Comparison of ENCODE assay signal across 1 cellular context in the genomic region with DNA sequence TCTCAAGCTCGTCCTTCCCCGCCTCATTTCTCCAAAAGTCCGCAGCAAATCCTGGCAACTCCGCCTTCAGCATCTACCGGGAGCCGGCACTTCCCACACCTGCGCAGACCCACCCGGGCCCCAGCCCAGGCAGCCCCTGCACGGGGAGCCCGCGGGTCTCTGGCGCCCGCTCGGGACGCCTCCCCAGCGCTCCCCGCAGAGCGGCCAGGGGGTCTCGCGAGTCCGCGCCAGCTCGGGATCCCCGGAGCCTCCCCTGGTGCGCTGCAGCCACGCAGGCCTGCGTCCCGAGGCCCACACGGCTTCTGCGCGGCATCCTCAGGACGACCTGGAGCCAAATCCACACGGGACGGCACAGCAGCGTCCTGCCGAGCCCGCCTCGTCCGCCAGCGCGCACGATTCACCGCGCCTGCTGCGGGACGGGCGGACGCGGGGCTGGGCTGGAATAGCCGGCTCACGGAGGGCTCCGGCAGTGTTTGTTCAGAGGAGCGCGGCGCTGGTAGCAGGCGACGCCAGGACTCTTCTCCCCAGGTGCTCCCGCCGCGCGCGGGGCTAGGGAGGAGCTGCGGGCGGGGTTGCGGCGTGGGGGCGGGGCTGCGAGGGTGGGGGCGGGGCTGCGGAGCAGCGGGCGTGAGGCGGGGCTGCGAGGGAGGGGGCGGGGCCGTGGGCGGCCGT.
TF ChIP-seq lines count a peak whose summit lies in the region.

No MANE protein-coding gene starts in this region.

TF ChIP-seq in HepG2, 621 proteins besides CTCF, POLR2A, EP300 and RAD21 (continued from another document and continues in another):
- TF ChIP-seq ZNF597 (CRISPR knock-in tag; IDR thresholded peaks at IDR 0.05) (no peak), KDM6A (CRISPR knock-in tag; IDR thresholded peaks at IDR 0.05; ENCODE audit: low read depth) (no peak), ZNF614 (CRISPR knock-in tag; IDR thresholded peaks at IDR 0.05; ENCODE audit: borderline replicate concordance) (peak; percentile 18; the same call in 1 of the 2 replicates), GATAD1 (CRISPR knock-in tag; IDR thresholded peaks at IDR 0.05) (no peak), ZNF232 (CRISPR knock-in tag; IDR thresholded peaks at IDR 0.05; ENCODE audit: borderline replicate concordance) (no peak; the same call in 1 of the 2 replicates), PRPF4 (IDR thresholded peaks at IDR 0.05; ENCODE audit: low read depth, low read length, poor library complexity, severe bottlenecking) (no peak), TGIF2 (CRISPR knock-in tag; IDR thresholded peaks at IDR 0.05) (no peak), ADNP (CRISPR knock-in tag; IDR thresholded peaks at IDR 0.05) (no peak), SP4 (CRISPR knock-in tag; IDR thresholded peaks at IDR 0.05) (no peak; the same call in 1 of the 2 replicates), ZNF180 (CRISPR knock-in tag; IDR thresholded peaks at IDR 0.05; ENCODE audit: borderline replicate concordance, low read depth) (no peak), SKI (IDR thresholded peaks at IDR 0.05; ENCODE audit: partially characterized antibody) (no peak), HCFC1 (IDR thresholded peaks at IDR 0.05; ENCODE audit: low read depth, low read length) (no peak), SAP130 (CRISPR knock-in tag; IDR thresholded peaks at IDR 0.05; ENCODE audit: low read depth) (peak; percentile 66), ZNF598 (CRISPR knock-in tag; IDR thresholded peaks at IDR 0.05; ENCODE audit: borderline replicate concordance) (no peak; the same call in 1 of the 2 replicates), ZNF362 (CRISPR knock-in tag; IDR thresholded peaks at IDR 0.05; ENCODE audit: borderline replicate concordance) (no peak), ERF (CRISPR knock-in tag; IDR thresholded peaks at IDR 0.05) (no peak), ELF4 (CRISPR knock-in tag; IDR thresholded peaks at IDR 0.05; ENCODE audit: borderline replicate concordance) (no peak), ZIK1 (CRISPR knock-in tag; IDR thresholded peaks at IDR 0.05; ENCODE audit: borderline replicate concordance, low read depth) (0 out of 2 replicates have a peak, but pooled peaks have one; percentile 16), RBFOX2 (IDR thresholded peaks at IDR 0.05; ENCODE audit: low read depth, low read length) (no peak), SMC3 (IDR thresholded peaks at IDR 0.05; ENCODE audit: low read length) (no peak), ZBTB20 (CRISPR knock-in tag; IDR thresholded peaks at IDR 0.05; ENCODE audit: borderline replicate concordance, low read depth) (no peak), ZNF660 (CRISPR knock-in tag; IDR thresholded peaks at IDR 0.05; ENCODE audit: borderline replicate concordance, low read depth) (no peak), MATR3 (CRISPR knock-in tag; IDR thresholded peaks at IDR 0.05) (no peak), GTF2F1 (IDR thresholded peaks at IDR 0.05; ENCODE audit: low read length) (no peak), RFX1 (IDR thresholded peaks at IDR 0.05) (no peak), NFE2L1 (CRISPR knock-in tag; IDR thresholded peaks at IDR 0.05; ENCODE audit: borderline replicate concordance) (no peak), ZBTB33 (CRISPR knock-in tag; IDR thresholded peaks at IDR 0.05) (no peak), RORA (CRISPR knock-in tag; IDR thresholded peaks at IDR 0.05) (no peak), SOX5 (CRISPR knock-in tag; IDR thresholded peaks at IDR 0.05; ENCODE audit: borderline replicate concordance) (no peak), ZNF253 (CRISPR knock-in tag; IDR thresholded peaks at IDR 0.05; ENCODE audit: borderline replicate concordance) (no peak), DR1 (CRISPR knock-in tag; IDR thresholded peaks at IDR 0.05) (no peak; the same call in 1 of the 2 replicates), BCL6 (CRISPR knock-in tag; IDR thresholded peaks at IDR 0.05) (peak; percentile 42), RNF219 (CRISPR knock-in tag; IDR thresholded peaks at IDR 0.05) (no peak), ZNF549 (CRISPR knock-in tag; IDR thresholded peaks at IDR 0.05) (no peak)
- TF ChIP-seq, protein P1, sequence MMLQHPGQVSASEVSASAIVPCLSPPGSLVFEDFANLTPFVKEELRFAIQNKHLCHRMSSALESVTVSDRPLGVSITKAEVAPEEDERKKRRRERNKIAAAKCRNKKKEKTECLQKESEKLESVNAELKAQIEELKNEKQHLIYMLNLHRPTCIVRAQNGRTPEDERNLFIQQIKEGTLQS (CRISPR knock-in tag; IDR thresholded peaks at IDR 0.05) = no peak
- TF ChIP-seq, protein P2, sequence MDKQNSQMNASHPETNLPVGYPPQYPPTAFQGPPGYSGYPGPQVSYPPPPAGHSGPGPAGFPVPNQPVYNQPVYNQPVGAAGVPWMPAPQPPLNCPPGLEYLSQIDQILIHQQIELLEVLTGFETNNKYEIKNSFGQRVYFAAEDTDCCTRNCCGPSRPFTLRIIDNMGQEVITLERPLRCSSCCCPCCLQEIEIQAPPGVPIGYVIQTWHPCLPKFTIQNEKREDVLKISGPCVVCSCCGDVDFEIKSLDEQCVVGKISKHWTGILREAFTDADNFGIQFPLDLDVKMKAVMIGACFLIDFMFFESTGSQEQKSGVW (CRISPR knock-in tag; IDR thresholded peaks at IDR 0.05; ENCODE audit: borderline replicate concordance) = no peak
- TF ChIP-seq, protein P3, sequence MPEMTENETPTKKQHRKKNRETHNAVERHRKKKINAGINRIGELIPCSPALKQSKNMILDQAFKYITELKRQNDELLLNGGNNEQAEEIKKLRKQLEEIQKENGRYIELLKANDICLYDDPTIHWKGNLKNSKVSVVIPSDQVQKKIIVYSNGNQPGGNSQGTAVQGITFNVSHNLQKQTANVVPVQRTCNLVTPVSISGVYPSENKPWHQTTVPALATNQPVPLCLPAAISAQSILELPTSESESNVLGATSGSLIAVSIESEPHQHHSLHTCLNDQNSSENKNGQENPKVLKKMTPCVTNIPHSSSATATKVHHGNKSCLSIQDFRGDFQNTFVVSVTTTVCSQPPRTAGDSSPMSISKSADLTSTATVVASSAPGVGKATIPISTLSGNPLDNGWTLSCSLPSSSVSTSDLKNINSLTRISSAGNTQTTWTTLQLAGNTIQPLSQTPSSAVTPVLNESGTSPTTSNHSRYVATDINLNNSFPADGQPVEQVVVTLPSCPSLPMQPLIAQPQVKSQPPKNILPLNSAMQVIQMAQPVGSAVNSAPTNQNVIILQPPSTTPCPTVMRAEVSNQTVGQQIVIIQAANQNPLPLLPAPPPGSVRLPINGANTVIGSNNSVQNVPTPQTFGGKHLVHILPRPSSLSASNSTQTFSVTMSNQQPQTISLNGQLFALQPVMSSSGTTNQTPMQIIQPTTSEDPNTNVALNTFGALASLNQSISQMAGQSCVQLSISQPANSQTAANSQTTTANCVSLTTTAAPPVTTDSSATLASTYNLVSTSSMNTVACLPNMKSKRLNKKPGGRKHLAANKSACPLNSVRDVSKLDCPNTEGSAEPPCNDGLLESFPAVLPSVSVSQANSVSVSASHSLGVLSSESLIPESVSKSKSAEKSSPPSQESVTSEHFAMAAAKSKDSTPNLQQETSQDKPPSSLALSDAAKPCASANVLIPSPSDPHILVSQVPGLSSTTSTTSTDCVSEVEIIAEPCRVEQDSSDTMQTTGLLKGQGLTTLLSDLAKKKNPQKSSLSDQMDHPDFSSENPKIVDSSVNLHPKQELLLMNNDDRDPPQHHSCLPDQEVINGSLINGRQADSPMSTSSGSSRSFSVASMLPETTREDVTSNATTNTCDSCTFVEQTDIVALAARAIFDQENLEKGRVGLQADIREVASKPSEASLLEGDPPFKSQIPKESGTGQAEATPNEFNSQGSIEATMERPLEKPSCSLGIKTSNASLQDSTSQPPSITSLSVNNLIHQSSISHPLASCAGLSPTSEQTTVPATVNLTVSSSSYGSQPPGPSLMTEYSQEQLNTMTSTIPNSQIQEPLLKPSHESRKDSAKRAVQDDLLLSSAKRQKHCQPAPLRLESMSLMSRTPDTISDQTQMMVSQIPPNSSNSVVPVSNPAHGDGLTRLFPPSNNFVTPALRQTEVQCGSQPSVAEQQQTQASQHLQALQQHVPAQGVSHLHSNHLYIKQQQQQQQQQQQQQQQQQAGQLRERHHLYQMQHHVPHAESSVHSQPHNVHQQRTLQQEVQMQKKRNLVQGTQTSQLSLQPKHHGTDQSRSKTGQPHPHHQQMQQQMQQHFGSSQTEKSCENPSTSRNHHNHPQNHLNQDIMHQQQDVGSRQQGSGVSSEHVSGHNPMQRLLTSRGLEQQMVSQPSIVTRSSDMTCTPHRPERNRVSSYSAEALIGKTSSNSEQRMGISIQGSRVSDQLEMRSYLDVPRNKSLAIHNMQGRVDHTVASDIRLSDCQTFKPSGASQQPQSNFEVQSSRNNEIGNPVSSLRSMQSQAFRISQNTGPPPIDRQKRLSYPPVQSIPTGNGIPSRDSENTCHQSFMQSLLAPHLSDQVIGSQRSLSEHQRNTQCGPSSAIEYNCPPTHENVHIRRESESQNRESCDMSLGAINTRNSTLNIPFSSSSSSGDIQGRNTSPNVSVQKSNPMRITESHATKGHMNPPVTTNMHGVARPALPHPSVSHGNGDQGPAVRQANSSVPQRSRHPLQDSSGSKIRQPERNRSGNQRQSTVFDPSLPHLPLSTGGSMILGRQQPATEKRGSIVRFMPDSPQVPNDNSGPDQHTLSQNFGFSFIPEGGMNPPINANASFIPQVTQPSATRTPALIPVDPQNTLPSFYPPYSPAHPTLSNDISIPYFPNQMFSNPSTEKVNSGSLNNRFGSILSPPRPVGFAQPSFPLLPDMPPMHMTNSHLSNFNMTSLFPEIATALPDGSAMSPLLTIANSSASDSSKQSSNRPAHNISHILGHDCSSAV (CRISPR knock-in tag; IDR thresholded peaks at IDR 0.05; ENCODE audit: borderline replicate concordance) = no peak
- TF ChIP-seq, protein P4, sequence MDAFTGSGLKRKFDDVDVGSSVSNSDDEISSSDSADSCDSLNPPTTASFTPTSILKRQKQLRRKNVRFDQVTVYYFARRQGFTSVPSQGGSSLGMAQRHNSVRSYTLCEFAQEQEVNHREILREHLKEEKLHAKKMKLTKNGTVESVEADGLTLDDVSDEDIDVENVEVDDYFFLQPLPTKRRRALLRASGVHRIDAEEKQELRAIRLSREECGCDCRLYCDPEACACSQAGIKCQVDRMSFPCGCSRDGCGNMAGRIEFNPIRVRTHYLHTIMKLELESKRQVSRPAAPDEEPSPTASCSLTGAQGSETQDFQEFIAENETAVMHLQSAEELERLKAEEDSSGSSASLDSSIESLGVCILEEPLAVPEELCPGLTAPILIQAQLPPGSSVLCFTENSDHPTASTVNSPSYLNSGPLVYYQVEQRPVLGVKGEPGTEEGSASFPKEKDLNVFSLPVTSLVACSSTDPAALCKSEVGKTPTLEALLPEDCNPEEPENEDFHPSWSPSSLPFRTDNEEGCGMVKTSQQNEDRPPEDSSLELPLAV (CRISPR knock-in tag; conservative IDR thresholded peaks at IDR 0.05; ENCODE audit: low read depth) = no peak
- TF ChIP-seq, protein P5, sequence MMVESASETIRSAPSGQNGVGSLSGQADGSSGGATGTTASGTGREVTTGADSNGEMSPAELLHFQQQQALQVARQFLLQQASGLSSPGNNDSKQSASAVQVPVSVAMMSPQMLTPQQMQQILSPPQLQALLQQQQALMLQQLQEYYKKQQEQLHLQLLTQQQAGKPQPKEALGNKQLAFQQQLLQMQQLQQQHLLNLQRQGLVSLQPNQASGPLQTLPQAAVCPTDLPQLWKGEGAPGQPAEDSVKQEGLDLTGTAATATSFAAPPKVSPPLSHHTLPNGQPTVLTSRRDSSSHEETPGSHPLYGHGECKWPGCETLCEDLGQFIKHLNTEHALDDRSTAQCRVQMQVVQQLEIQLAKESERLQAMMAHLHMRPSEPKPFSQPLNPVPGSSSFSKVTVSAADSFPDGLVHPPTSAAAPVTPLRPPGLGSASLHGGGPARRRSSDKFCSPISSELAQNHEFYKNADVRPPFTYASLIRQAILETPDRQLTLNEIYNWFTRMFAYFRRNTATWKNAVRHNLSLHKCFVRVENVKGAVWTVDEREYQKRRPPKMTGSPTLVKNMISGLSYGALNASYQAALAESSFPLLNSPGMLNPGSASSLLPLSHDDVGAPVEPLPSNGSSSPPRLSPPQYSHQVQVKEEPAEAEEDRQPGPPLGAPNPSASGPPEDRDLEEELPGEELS (CRISPR knock-in tag; IDR thresholded peaks at IDR 0.05) = peak; percentile 33
